In genomic region chr9:106648799-106649198, GRCh38 we compare ENCODE assay signal across 14 cellular contexts.
DNase-seq lines count a peak whose midpoint lies in the region; ATAC-seq, FAIRE-seq and TF ChIP-seq lines count a peak whose summit lies in the region.
"Had no signal": no experiment of that assay in that cellular context is flagged by ENCODE, and none has a peak within 500 bp of the region (broad histone marks: within the 10 kb centered on the region; RNA-seq: fewer than 3 reads in every experiment).

No MANE protein-coding gene starts in this region.

- H3K9ac ChIP-seq in colonic mucosa (ENCODE audit: low read depth in 2 of 2, low read length in 2 of 2), result no peak overlapping the region

- TF ChIP-seq CTCF in BE2C (IDR thresholded peaks at IDR 0.05; ENCODE audit: low read depth, low read length), result peak; percentile 51
- no peak for TF ChIP-seq CTCF in colonic mucosa (IDR thresholded peaks at IDR 0.05)
- no peak for TF ChIP-seq CTCF in CD4-positive, alpha-beta T cell (IDR thresholded peaks at IDR 0.05)

- H3K27me3 ChIP-seq in BE2C (no peaks in the 10 kb centered on the region), colonic mucosa (no peaks in the 10 kb centered on the region)
- no peaks in the 10 kb centered on the region for H3K27me3 ChIP-seq in CD4-positive, alpha-beta T cell (ENCODE audit: control insufficient read depth, insufficient read depth, low read length)

- no peak for ATAC-seq in CD4-positive, alpha-beta T cell (ENCODE audit: poor library complexity)
- ATAC-seq: activated CD4-positive, alpha-beta T cell treated with anti-CD3 and anti-CD28 coated beads for 36 hours; stimulated activated naive CD8-positive, alpha-beta T cell treated with anti-CD3 and anti-CD28 coated beads, Interleukin-15, Interleukin-2, amounts not matched to agents 100 U/mL and 50 U/mL, for 24 hours had no signal

- no peak overlapping the region for H3K27ac ChIP-seq in caudate nucleus (ENCODE audit: low read depth, low read length)
- H3K27ac ChIP-seq in colonic mucosa, result no peak overlapping the region
- no peak overlapping the region for H3K27ac ChIP-seq in CD4-positive, alpha-beta T cell (ENCODE audit: low read depth, low read length)

- no peak overlapping the region for H3K4me3 ChIP-seq in BE2C (ENCODE audit: low read depth, low read length)
- no peak overlapping the region for H3K4me3 ChIP-seq in colonic mucosa

- H3K4me1 ChIP-seq in BE2C (no peaks in the 10 kb centered on the region), colonic mucosa (no peaks in the 10 kb centered on the region)

- no peak for FAIRE-seq in RCC 7860 (lab: Jason Lieb, UNC)
- FAIRE-seq: endometrium had no signal

- H3K27ac Mint-ChIP-seq in CD4-positive, alpha-beta T cell, result no peak overlapping the region
- H3K27ac Mint-ChIP-seq: activated CD4-positive, alpha-beta T cell treated with anti-CD3 and anti-CD28 coated beads for 36 hours had no signal

- no peaks in the 10 kb centered on the region for H3K27me3 Mint-ChIP-seq in CD4-positive, alpha-beta T cell
- H3K27me3 Mint-ChIP-seq: activated CD4-positive, alpha-beta T cell treated with anti-CD3 and anti-CD28 coated beads for 36 hours had no signal

- H3K36me3 Mint-ChIP-seq in CD4-positive, alpha-beta T cell (ENCODE audit: low read depth), result no peaks in the 10 kb centered on the region

- no peak for DNase-seq in BE2C
- peak; percentile 17 for DNase-seq in HT1080 (ENCODE audit: low read depth)
- peak; percentile 28 to 62 for DNase-seq in T47D (ENCODE audit: low read depth in 1 of 2, low spot score in 1 of 2)
- DNase-seq in kidney tubule cell (ENCODE audit: low spot score), result peak; percentile 40
- no peak for DNase-seq in RCC 7860 (ENCODE audit: low spot score)
- DNase-seq in caudate nucleus (lab: John Stamatoyannopoulos, UW), result no peak
- no peak for DNase-seq in colonic mucosa
- DNase-seq in CD4-positive, alpha-beta T cell, result no peak
- DNase-seq: activated CD4-positive, alpha-beta T cell treated with anti-CD3 and anti-CD28 coated beads for 36 hours; activated gamma-delta T cell treated with Interleukin-2 at 50 U/mL for 16 hours; NCI-H187; Right ventricle myocardium superior; stimulated activated naive CD8-positive, alpha-beta T cell treated with anti-CD3 and anti-CD28 coated beads, Interleukin-15, Interleukin-2, amounts not matched to agents 100 U/mL and 50 U/mL, for 24 hours had no signal

- H3K9me3 ChIP-seq in BE2C (no peaks in the 10 kb centered on the region), colonic mucosa (no peaks in the 10 kb centered on the region)
- H3K9me3 ChIP-seq in CD4-positive, alpha-beta T cell (ENCODE audit: control insufficient read depth, low read length), result no peaks in the 10 kb centered on the region

- no peaks in the 10 kb centered on the region for H3K4me1 Mint-ChIP-seq in CD4-positive, alpha-beta T cell (ENCODE audit: low read depth)
- H3K4me1 Mint-ChIP-seq: activated CD4-positive, alpha-beta T cell treated with anti-CD3 and anti-CD28 coated beads for 36 hours had no signal

- POLR2A ChIA-PET in CD4-positive, alpha-beta T cell (lab: Charles Lee), result no interaction called here

- peaks cover 7% of the 10 kb centered on the region for H3K9me3 Mint-ChIP-seq in CD4-positive, alpha-beta T cell

- in situ Hi-C loops in T47D (cut with HindIII; ENCODE audit: low pct_unique_long_range_greater_than_20kb, low sequenced_read_pairs), result no loop called here

- H3K36me3 ChIP-seq in BE2C, result no peaks in the 10 kb centered on the region
- no peaks in the 10 kb centered on the region for H3K36me3 ChIP-seq in colonic mucosa

- no peak overlapping the region for H3K4me3 Mint-ChIP-seq in CD4-positive, alpha-beta T cell
- H3K4me3 Mint-ChIP-seq: activated CD4-positive, alpha-beta T cell treated with anti-CD3 and anti-CD28 coated beads for 36 hours had no signal

- CTCF ChIA-PET in CD4-positive, alpha-beta T cell (lab: Charles Lee), result no interaction called here

- intact Hi-C loops in colonic mucosa (cut with DNase I), result loop anchor here (10.0 kb wide), 1 partner anchor 526 kb away; no protein-coding TSS in a partner anchor
- intact Hi-C loops in CD4-positive, alpha-beta T cell (cut with DNase I, micrococcal nuclease), result no loop called here

Comparison
In these comparisons a context has a peak if more than half of its experiments do, and no peak if none do; other contexts are left out.
1. DNase-seq: peak in HT1080 (single experiment), T47D (2 of 2) and kidney tubule cell (single experiment); none in BE2C (single experiment), RCC 7860 (single experiment), caudate nucleus (0 of 61), colonic mucosa (single experiment) and CD4-positive, alpha-beta T cell (0 of 10).